ENCODE assay signal across 1 cellular context in the genomic region with DNA sequence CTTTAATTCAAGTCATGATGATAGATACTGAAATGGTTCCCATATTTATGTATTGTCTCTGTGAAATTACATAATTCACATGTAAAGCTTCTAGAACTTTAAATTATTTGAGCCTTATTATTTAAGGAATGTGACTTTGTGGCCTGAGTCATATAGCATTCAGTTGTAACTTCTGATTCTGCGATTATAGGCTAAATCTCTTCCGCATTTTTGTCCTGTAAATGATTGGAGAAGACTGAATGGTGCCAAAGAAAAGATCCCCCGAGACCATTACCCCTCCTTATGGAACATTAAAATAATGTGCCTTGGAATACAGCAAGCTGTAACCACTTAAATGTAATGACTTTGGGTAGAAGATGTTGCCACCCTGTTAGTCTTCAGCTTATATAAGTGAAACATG.
TF ChIP-seq lines count a peak whose summit lies in the region.

No MANE protein-coding gene starts in this region.

TF ChIP-seq in H1, 55 proteins besides CTCF, POLR2A, EP300 and RAD21:
- TF ChIP-seq TBP (IDR thresholded peaks at IDR 0.05; ENCODE audit: low read depth, low read length), result no peak
- no peak for TF ChIP-seq SRF (IDR thresholded peaks at IDR 0.05; ENCODE audit: low read depth, low read length)
- no peak for TF ChIP-seq SUZ12 (IDR thresholded peaks at IDR 0.05; ENCODE audit: low read length)
- TF ChIP-seq EZH2 (IDR thresholded peaks at IDR 0.05; ENCODE audit: low read depth, low read length, severe bottlenecking), result no peak
- no peak for TF ChIP-seq KDM1A (IDR thresholded peaks at IDR 0.05; ENCODE audit: borderline replicate concordance, low read length)
- no peak for TF ChIP-seq NANOG (IDR thresholded peaks at IDR 0.05; ENCODE audit: insufficient read depth, low read depth, low read length, poor library complexity, severe bottlenecking)
- TF ChIP-seq FOSL1 (IDR thresholded peaks at IDR 0.05; ENCODE audit: insufficient read depth, low read depth, low read length), result no peak
- TF ChIP-seq YY1 (IDR thresholded peaks at IDR 0.05; ENCODE audit: low read depth, low read length), result no peak
- no peak for TF ChIP-seq POLR2AphosphoS5 (IDR thresholded peaks at IDR 0.05; ENCODE audit: low read depth, low read length)
- TF ChIP-seq RFX5 (IDR thresholded peaks at IDR 0.05; ENCODE audit: borderline replicate concordance, low read depth, low read length), result no peak
- no peak for TF ChIP-seq JUND (IDR thresholded peaks at IDR 0.05; ENCODE audit: low read length)
- TF ChIP-seq RBBP5 (IDR thresholded peaks at IDR 0.05; ENCODE audit: borderline replicate concordance, low read depth, low read length), result no peak
- no peak for TF ChIP-seq GTF2F1 (IDR thresholded peaks at IDR 0.05; ENCODE audit: borderline replicate concordance, low read depth, low read length)
- no peak for TF ChIP-seq KDM4A (IDR thresholded peaks at IDR 0.05; ENCODE audit: low read depth, low read length, severe bottlenecking)
- no peak for TF ChIP-seq CBX8 (IDR thresholded peaks at IDR 0.05; ENCODE audit: borderline replicate concordance, low read depth, low read length)
